ENCODE assay signal across 8 cellular contexts in genomic region chr1:1200876-1201810, GRCh38. TPM values are rescaled to one million over a fixed set of nuclear protein-coding genes. Genes with fewer than 3 reads are reported as not detected.
DNase-seq lines count a peak whose midpoint lies in the region; ATAC-seq, FAIRE-seq and TF ChIP-seq lines count a peak whose summit lies in the region.

No MANE protein-coding gene starts in this region.

- H3K4me3 ChIP-seq in WI38 (ENCODE audit: low read depth, low read length) (peak overlapping the region; percentile 40), breast epithelium (peak overlapping the region; percentile 34 to 76 (median 63)), HepG2 (replicated peaks in 1 of 3; ENCODE audit: insufficient read depth in 1 of 3, low read depth in 2 of 3, low read length in 3 of 3) (peak overlapping the region in 1 of 3 experiments; percentile 55; a peak in 2 of 6 replicates)

- H3K27ac ChIP-seq in breast epithelium (peak overlapping the region; percentile 54 to 67), HepG2 (ENCODE audit: extremely low read length, insufficient read depth, low read length) (no peak overlapping the region)

- WGBS in HepG2 (ENCODE audit: low lambda C conversion rate), result no CpG with 5 or more reads among the region's 109 CpGs

- no peak for TF ChIP-seq RAD21 in HepG2 (CRISPR knock-in tag; IDR thresholded peaks at IDR 0.05)

- H3K27me3 ChIP-seq in breast epithelium (no peaks in the 10 kb centered on the region), HepG2 (ENCODE audit: control insufficient read depth in 1 of 2, insufficient read depth in 2 of 2, low read length in 2 of 2) (peaks cover 28 to 60% of the 10 kb centered on the region in 2 experiments; a peak in 4 of 5 replicates)

- H4K20me1 ChIP-seq in HepG2 (ENCODE audit: insufficient read depth, low read length), result no peaks in the 10 kb centered on the region

- FAIRE-seq in HepG2 (lab: Jason Lieb, UNC), result no peak

- BruUV-seq in HepG2 (replicated peaks; lab: Mats Ljungman, UMichigan), result no TSS peak

- intact Hi-C loops in breast epithelium (cut with DNase I; ENCODE audit: low total_unique reads) (no loop called here), HepG2 (cut with micrococcal nuclease; ENCODE audit: unreplicated experiment) (no loop called here)

- POLR2A ChIA-PET in HepG2 (lab: Yijun Ruan, JAX), result no interaction called here

- no peak overlapping the region for H2AFZ ChIP-seq in HepG2 (ENCODE audit: low read length)

- peak overlapping the region; percentile 53 for H3K4me2 ChIP-seq in HepG2 (ENCODE audit: low read depth, low read length)

- ATAC-seq in HG03045 (IDR thresholded peaks at IDR 0.05; ENCODE audit: unreplicated experiment) (peak; percentile 39), HepG2 (no peak), GM18502 (IDR thresholded peaks at IDR 0.05; ENCODE audit: poor library complexity, unreplicated experiment) (no peak), HG03457 (IDR thresholded peaks at IDR 0.05; ENCODE audit: unreplicated experiment) (no peak)

- no peaks in the 10 kb centered on the region for H3K79me2 ChIP-seq in HepG2 (ENCODE audit: insufficient read depth, low read length)

- TF ChIP-seq CTCF in WI38 (IDR thresholded peaks at IDR 0.05; ENCODE audit: low read depth, low read length) (no peak), breast epithelium (IDR thresholded peaks at IDR 0.05) (no peak), HepG2 (CRISPR knock-in tag; IDR thresholded peaks at IDR 0.05) (no peak)

- in situ Hi-C loops in HepG2 (cut with HindIII; ENCODE audit: extremely low pct_ligation_motif_present, low pct_unique_long_range_greater_than_20kb), result no loop called here

- TF ChIP-seq EP300 in HepG2 (IDR thresholded peaks at IDR 0.05; ENCODE audit: low read depth in 2 of 2, low read length in 2 of 2), result no peak
- no peak for TF ChIP-seq EP300 in HepG2 (CRISPR knock-in tag; IDR thresholded peaks at IDR 0.05; ENCODE audit: borderline replicate concordance)

- no peaks in the 10 kb centered on the region for H3K36me3 ChIP-seq in breast epithelium
- no peaks in the 10 kb centered on the region for H3K36me3 ChIP-seq in HepG2 (replicated peaks in 1 of 2; ENCODE audit: control insufficient read depth in 1 of 2, insufficient read depth in 2 of 2, low read length in 2 of 2)

- no peak overlapping the region for H3K9ac ChIP-seq in HepG2 (ENCODE audit: insufficient read depth, low read depth, low read length)

- TF ChIP-seq POLR2A in breast epithelium (IDR thresholded peaks at IDR 0.05), result no peak
- TF ChIP-seq POLR2A in HepG2 (IDR thresholded peaks at IDR 0.05; ENCODE audit: insufficient read depth in 1 of 2, low read depth in 2 of 2, low read length in 2 of 2), result no peak

- no peaks in the 10 kb centered on the region for H3K9me3 ChIP-seq in breast epithelium
- H3K9me3 ChIP-seq in HepG2 (ENCODE audit: low read length), result no peaks in the 10 kb centered on the region

- H3K4me1 ChIP-seq in breast epithelium, result no peaks in the 10 kb centered on the region
- H3K4me1 ChIP-seq in HepG2 (ENCODE audit: insufficient read depth, low read length), result peaks cover 22% of the 10 kb centered on the region

- DNase-seq in COLO829 (ENCODE audit: low spot score) (peak; percentile 13), breast epithelium (ENCODE audit: low spot score in 2 of 2) (no peak), HepG2 (ENCODE audit: low spot score) (no peak)
- DNase-seq in stimulated activated CD8-positive, alpha-beta memory T cell treated with anti-CD3 and anti-CD28 coated beads, Interleukin-15, amount 100 ng/mL, for 1 hour (ENCODE audit: low read depth), result peak; percentile 71

- CTCF ChIA-PET in HepG2 (lab: Yijun Ruan, JAX; ENCODE audit: low intra/inter-chr PET ratio, low total read pairs), result no interaction called here

RNA-seq across cellular contexts. Expression of gene TNFRSF18, which starts 5.2 kb away (rescaled TPM):
- total RNA-seq in breast epithelium (1 to 10 TPM in 2 of 3 donors, not detected in 1; 1.9 to 5.9 TPM), HepG2 (2016; rRNA removed; fragmentation: Illumina TruSeq; extraction: Trizol) (not detected in 2 replicates)
- not detected in 2 replicates for total RNA-seq in HepG2 (2016; cell fraction: cytosol; rRNA removed; fragmentation: Illumina TruSeq; extraction: Trizol; ENCODE audit: low read depth)
- total RNA-seq in HepG2 (2016; cell fraction: insoluble cytoplasmic fraction; rRNA removed; fragmentation: Illumina TruSeq; extraction: Trizol), result not detected in 2 replicates
- not detected in 2 replicates for total RNA-seq in HepG2 (2016; cell fraction: membrane; rRNA removed; fragmentation: Illumina TruSeq; extraction: Trizol)
- total RNA-seq in HepG2 (2016; cell fraction: nucleus; rRNA removed; fragmentation: Illumina TruSeq; extraction: Trizol), result not detected in 2 replicates
- polyA plus RNA-seq in HepG2 (2011; rRNA removed), result not detected in 2 replicates
- not detected in 2 replicates for polyA plus RNA-seq in HepG2 (2011; cell fraction: cytosol; rRNA removed)
- polyA plus RNA-seq in HepG2 (2011; cell fraction: nucleus; rRNA removed), result 0.19 TPM in 1 of 2 replicates, not detected in the other
- not detected in 2 replicates for polyA plus RNA-seq in HepG2 (2012)
- polyA plus RNA-seq in HepG2 (2016; cell fraction: cytosol; fragmentation: Illumina TruSeq; extraction: Trizol; ENCODE audit: low read depth), result not detected in 2 replicates
- polyA plus RNA-seq in HepG2 (2016; cell fraction: insoluble cytoplasmic fraction; fragmentation: Illumina TruSeq; extraction: Trizol; ENCODE audit: low read depth), result not detected in 2 replicates
- not detected in 2 replicates for polyA plus RNA-seq in HepG2 (2016; cell fraction: membrane; fragmentation: Illumina TruSeq; extraction: Trizol; ENCODE audit: low read depth)
- not detected in 2 replicates for polyA plus RNA-seq in HepG2 (2016; cell fraction: nucleus; fragmentation: Illumina TruSeq; extraction: Trizol; ENCODE audit: insufficient read depth, low read depth)
- not detected in 2 replicates for polyA minus RNA-seq in HepG2 (2011; rRNA and poly(A)+ RNA removed; ENCODE audit: low replicate concordance)
- polyA minus RNA-seq in HepG2 (2011; cell fraction: cytosol; rRNA and poly(A)+ RNA removed), result not detected in 2 replicates
- polyA minus RNA-seq in HepG2 (2011; cell fraction: nucleus; rRNA and poly(A)+ RNA removed), result not detected in 2 replicates

RNA-seq across cellular contexts. Expression of gene TNFRSF4, which starts 12.8 kb away (rescaled TPM):
- total RNA-seq in breast epithelium, result 1 to 10 TPM in 2 of 3 donors, under 1 TPM in 1; 0.64 to 2.3 (median 1.6) TPM
- total RNA-seq in HepG2 (2016; rRNA removed; fragmentation: Illumina TruSeq; extraction: Trizol), result not detected in 2 replicates
- not detected in 2 replicates for total RNA-seq in HepG2 (2016; cell fraction: cytosol; rRNA removed; fragmentation: Illumina TruSeq; extraction: Trizol; ENCODE audit: low read depth)
- not detected in 2 replicates for total RNA-seq in HepG2 (2016; cell fraction: insoluble cytoplasmic fraction; rRNA removed; fragmentation: Illumina TruSeq; extraction: Trizol)
- total RNA-seq in HepG2 (2016; cell fraction: membrane; rRNA removed; fragmentation: Illumina TruSeq; extraction: Trizol), result not detected in 2 replicates
- not detected in 2 replicates for total RNA-seq in HepG2 (2016; cell fraction: nucleus; rRNA removed; fragmentation: Illumina TruSeq; extraction: Trizol)
- 0.21 TPM in 1 of 2 replicates, not detected in the other for polyA plus RNA-seq in HepG2 (2011; rRNA removed)
- polyA plus RNA-seq in HepG2 (2011; cell fraction: cytosol; rRNA removed), result 0.03 TPM in 1 of 2 replicates, not detected in the other
- polyA plus RNA-seq in HepG2 (2011; cell fraction: nucleus; rRNA removed), result 0.18 and 0.28 TPM in 2 replicates
- polyA plus RNA-seq in HepG2 (2012), result not detected in 2 replicates
- polyA plus RNA-seq in HepG2 (2016; cell fraction: cytosol; fragmentation: Illumina TruSeq; extraction: Trizol; ENCODE audit: low read depth), result not detected in 2 replicates
- polyA plus RNA-seq in HepG2 (2016; cell fraction: insoluble cytoplasmic fraction; fragmentation: Illumina TruSeq; extraction: Trizol; ENCODE audit: low read depth), result not detected in 2 replicates
- polyA plus RNA-seq in HepG2 (2016; cell fraction: membrane; fragmentation: Illumina TruSeq; extraction: Trizol; ENCODE audit: low read depth), result not detected in 2 replicates
- not detected in 2 replicates for polyA plus RNA-seq in HepG2 (2016; cell fraction: nucleus; fragmentation: Illumina TruSeq; extraction: Trizol; ENCODE audit: insufficient read depth, low read depth)
- not detected in 2 replicates for polyA minus RNA-seq in HepG2 (2011; rRNA and poly(A)+ RNA removed; ENCODE audit: low replicate concordance)
- polyA minus RNA-seq in HepG2 (2011; cell fraction: cytosol; rRNA and poly(A)+ RNA removed), result not detected in 2 replicates
- polyA minus RNA-seq in HepG2 (2011; cell fraction: nucleus; rRNA and poly(A)+ RNA removed), result not detected in 2 replicates

RNA-seq across cellular contexts. Expression of gene TTLL10, which starts 27.5 kb away (rescaled TPM):
- total RNA-seq in breast epithelium, result under 1 TPM; 0.15 to 0.33 (median 0.16) TPM
- total RNA-seq in HepG2 (2016; rRNA removed; fragmentation: Illumina TruSeq; extraction: Trizol), result not detected in 2 replicates
- total RNA-seq in HepG2 (2016; cell fraction: cytosol; rRNA removed; fragmentation: Illumina TruSeq; extraction: Trizol; ENCODE audit: low read depth), result not detected in 2 replicates
- not detected in 2 replicates for total RNA-seq in HepG2 (2016; cell fraction: insoluble cytoplasmic fraction; rRNA removed; fragmentation: Illumina TruSeq; extraction: Trizol)
- total RNA-seq in HepG2 (2016; cell fraction: membrane; rRNA removed; fragmentation: Illumina TruSeq; extraction: Trizol), result not detected in 2 replicates
- total RNA-seq in HepG2 (2016; cell fraction: nucleus; rRNA removed; fragmentation: Illumina TruSeq; extraction: Trizol), result not detected in 2 replicates
- not detected in 2 replicates for polyA plus RNA-seq in HepG2 (2011; rRNA removed)
- 0.06 and 0.08 TPM in 2 replicates for polyA plus RNA-seq in HepG2 (2011; cell fraction: cytosol; rRNA removed)
- 0.24 and 0.48 TPM in 2 replicates for polyA plus RNA-seq in HepG2 (2011; cell fraction: nucleus; rRNA removed)
- polyA plus RNA-seq in HepG2 (2012), result 0.07 TPM in 1 of 2 replicates, not detected in the other
- polyA plus RNA-seq in HepG2 (2016; cell fraction: cytosol; fragmentation: Illumina TruSeq; extraction: Trizol; ENCODE audit: low read depth), result not detected in 2 replicates
- not detected in 2 replicates for polyA plus RNA-seq in HepG2 (2016; cell fraction: insoluble cytoplasmic fraction; fragmentation: Illumina TruSeq; extraction: Trizol; ENCODE audit: low read depth)
- not detected in 2 replicates for polyA plus RNA-seq in HepG2 (2016; cell fraction: membrane; fragmentation: Illumina TruSeq; extraction: Trizol; ENCODE audit: low read depth)
- polyA plus RNA-seq in HepG2 (2016; cell fraction: nucleus; fragmentation: Illumina TruSeq; extraction: Trizol; ENCODE audit: insufficient read depth, low read depth), result not detected in 2 replicates
- polyA minus RNA-seq in HepG2 (2011; rRNA and poly(A)+ RNA removed; ENCODE audit: low replicate concordance), result 0.18 TPM in 1 of 2 replicates, not detected in the other
- polyA minus RNA-seq in HepG2 (2011; cell fraction: cytosol; rRNA and poly(A)+ RNA removed), result not detected in 2 replicates
- polyA minus RNA-seq in HepG2 (2011; cell fraction: nucleus; rRNA and poly(A)+ RNA removed), result not detected in 2 replicates

RNA-seq across cellular contexts. Expression of gene SDF4, which starts 30.7 kb away (rescaled TPM):
- 100 to 1,000 TPM in 1 of 3 donors, 10 to 100 TPM in 2; 58.0 to 111 (median 79.3) TPM for total RNA-seq in breast epithelium
- total RNA-seq in HepG2 (2016; rRNA removed; fragmentation: Illumina TruSeq; extraction: Trizol), result 45.3 and 107 TPM in 2 replicates
- total RNA-seq in HepG2 (2016; cell fraction: cytosol; rRNA removed; fragmentation: Illumina TruSeq; extraction: Trizol; ENCODE audit: low read depth), result 39.1 and 57.0 TPM in 2 replicates
- 40.3 and 115 TPM in 2 replicates for total RNA-seq in HepG2 (2016; cell fraction: insoluble cytoplasmic fraction; rRNA removed; fragmentation: Illumina TruSeq; extraction: Trizol)
- 58.4 and 92.5 TPM in 2 replicates for total RNA-seq in HepG2 (2016; cell fraction: membrane; rRNA removed; fragmentation: Illumina TruSeq; extraction: Trizol)
- total RNA-seq in HepG2 (2016; cell fraction: nucleus; rRNA removed; fragmentation: Illumina TruSeq; extraction: Trizol), result 75.1 and 80.9 TPM in 2 replicates
- polyA plus RNA-seq in HepG2 (2011; rRNA removed), result 80.8 and 99.6 TPM in 2 replicates
- 96.4 and 116 TPM in 2 replicates for polyA plus RNA-seq in HepG2 (2011; cell fraction: cytosol; rRNA removed)
- polyA plus RNA-seq in HepG2 (2011; cell fraction: nucleus; rRNA removed), result 152 and 158 TPM in 2 replicates
- polyA plus RNA-seq in HepG2 (2012), result 87.3 and 109 TPM in 2 replicates
- 40.0 and 62.7 TPM in 2 replicates for polyA plus RNA-seq in HepG2 (2016; cell fraction: cytosol; fragmentation: Illumina TruSeq; extraction: Trizol; ENCODE audit: low read depth)
- 61.8 and 64.5 TPM in 2 replicates for polyA plus RNA-seq in HepG2 (2016; cell fraction: insoluble cytoplasmic fraction; fragmentation: Illumina TruSeq; extraction: Trizol; ENCODE audit: low read depth)
- polyA plus RNA-seq in HepG2 (2016; cell fraction: membrane; fragmentation: Illumina TruSeq; extraction: Trizol; ENCODE audit: low read depth), result 59.1 and 86.8 TPM in 2 replicates
- polyA plus RNA-seq in HepG2 (2016; cell fraction: nucleus; fragmentation: Illumina TruSeq; extraction: Trizol; ENCODE audit: insufficient read depth, low read depth), result 181 and 198 TPM in 2 replicates
- polyA minus RNA-seq in HepG2 (2011; rRNA and poly(A)+ RNA removed; ENCODE audit: low replicate concordance), result 30.8 and 94.7 TPM in 2 replicates
- polyA minus RNA-seq in HepG2 (2011; cell fraction: cytosol; rRNA and poly(A)+ RNA removed), result 43.9 and 48.3 TPM in 2 replicates
- polyA minus RNA-seq in HepG2 (2011; cell fraction: nucleus; rRNA and poly(A)+ RNA removed), result 48.9 and 53.8 TPM in 2 replicates

RNA-seq across cellular contexts. Expression of gene B3GALT6, which starts 30.9 kb away (rescaled TPM):
- total RNA-seq in breast epithelium, result 10 to 100 TPM; 14.4 to 16.0 (median 14.4) TPM
- total RNA-seq in HepG2 (2016; rRNA removed; fragmentation: Illumina TruSeq; extraction: Trizol), result 9.2 and 14.2 TPM in 2 replicates
- total RNA-seq in HepG2 (2016; cell fraction: cytosol; rRNA removed; fragmentation: Illumina TruSeq; extraction: Trizol; ENCODE audit: low read depth), result 6.4 and 7.6 TPM in 2 replicates
- 8.3 and 13.0 TPM in 2 replicates for total RNA-seq in HepG2 (2016; cell fraction: insoluble cytoplasmic fraction; rRNA removed; fragmentation: Illumina TruSeq; extraction: Trizol)
- 13.3 and 15.5 TPM in 2 replicates for total RNA-seq in HepG2 (2016; cell fraction: membrane; rRNA removed; fragmentation: Illumina TruSeq; extraction: Trizol)
- total RNA-seq in HepG2 (2016; cell fraction: nucleus; rRNA removed; fragmentation: Illumina TruSeq; extraction: Trizol), result 9.0 and 10.2 TPM in 2 replicates
- polyA plus RNA-seq in HepG2 (2011; rRNA removed), result 3.9 and 5.8 TPM in 2 replicates
- 6.9 and 8.0 TPM in 2 replicates for polyA plus RNA-seq in HepG2 (2011; cell fraction: cytosol; rRNA removed)
- 5.4 and 5.5 TPM in 2 replicates for polyA plus RNA-seq in HepG2 (2011; cell fraction: nucleus; rRNA removed)
- polyA plus RNA-seq in HepG2 (2012), result 8.3 and 10.4 TPM in 2 replicates
- polyA plus RNA-seq in HepG2 (2016; cell fraction: cytosol; fragmentation: Illumina TruSeq; extraction: Trizol; ENCODE audit: low read depth), result 7.6 and 8.3 TPM in 2 replicates
- polyA plus RNA-seq in HepG2 (2016; cell fraction: insoluble cytoplasmic fraction; fragmentation: Illumina TruSeq; extraction: Trizol; ENCODE audit: low read depth), result 9.7 and 10.2 TPM in 2 replicates
- 12.7 and 13.5 TPM in 2 replicates for polyA plus RNA-seq in HepG2 (2016; cell fraction: membrane; fragmentation: Illumina TruSeq; extraction: Trizol; ENCODE audit: low read depth)
- polyA plus RNA-seq in HepG2 (2016; cell fraction: nucleus; fragmentation: Illumina TruSeq; extraction: Trizol; ENCODE audit: insufficient read depth, low read depth), result 13.7 and 17.1 TPM in 2 replicates
- 7.2 and 12.5 TPM in 2 replicates for polyA minus RNA-seq in HepG2 (2011; rRNA and poly(A)+ RNA removed; ENCODE audit: low replicate concordance)
- polyA minus RNA-seq in HepG2 (2011; cell fraction: cytosol; rRNA and poly(A)+ RNA removed), result 3.8 and 5.0 TPM in 2 replicates
- 7.8 and 8.1 TPM in 2 replicates for polyA minus RNA-seq in HepG2 (2011; cell fraction: nucleus; rRNA and poly(A)+ RNA removed)

Comparison
In these comparisons a context has a peak if more than half of its experiments do, and no peak if none do; other contexts are left out.
1. DNase-seq: peak in COLO829 (single experiment) and stimulated activated CD8-positive, alpha-beta memory T cell treated with anti-CD3 and anti-CD28 coated beads, Interleukin-15, amount 100 ng/mL, for 1 hour (single experiment); none in breast epithelium (0 of 2) and HepG2 (single experiment).